ENCODE assay signal across 9 cellular contexts in genomic region chr7:94449151-94449725, GRCh38. TPM values are rescaled to one million over a fixed set of nuclear protein-coding genes. Genes with fewer than 3 reads are reported as not detected.
A peak's percentile ranks its signal among the peaks of the same experiment; 100 is the strongest.
DNase-seq lines count a peak whose midpoint lies in the region; ATAC-seq and TF ChIP-seq lines count a peak whose summit lies in the region.
"Had no signal": no experiment of that assay in that cellular context is flagged by ENCODE, and none has a peak within 500 bp of the region (broad histone marks: within the 10 kb centered on the region; RNA-seq: fewer than 3 reads in every experiment).

No MANE protein-coding gene starts in this region.

- H3K27ac Mint-ChIP-seq in progenitor cell of endocrine pancreas = no peak overlapping the region
- H3K27ac Mint-ChIP-seq: T-cell had no signal

- H3K4me3 Mint-ChIP-seq in progenitor cell of endocrine pancreas (ENCODE audit: low read depth) = no peak overlapping the region
- H3K4me3 Mint-ChIP-seq: T-cell had no signal

- ATAC-seq in GM21390 (IDR thresholded peaks at IDR 0.05; ENCODE audit: unreplicated experiment) = peak; percentile 74

- H3K36me3 Mint-ChIP-seq in progenitor cell of endocrine pancreas (ENCODE audit: insufficient read depth) = no peaks in the 10 kb centered on the region
- H3K36me3 Mint-ChIP-seq: T-cell had no signal

- TF ChIP-seq CTCF in fibroblast of mammary gland (conservative IDR thresholded peaks at IDR 0.05; ENCODE audit: control insufficient read depth, insufficient read depth, low read depth, low read length) (peak; percentile 68), progenitor cell of endocrine pancreas (IDR thresholded peaks at IDR 0.05; ENCODE audit: unreplicated experiment) (peak; percentile 60)

- H3K4me1 Mint-ChIP-seq in progenitor cell of endocrine pancreas (ENCODE audit: low read depth) = peaks cover 30% of the 10 kb centered on the region
- H3K4me1 Mint-ChIP-seq: T-cell had no signal

- no peaks in the 10 kb centered on the region for H3K9me3 Mint-ChIP-seq in progenitor cell of endocrine pancreas (ENCODE audit: low read depth)
- H3K9me3 Mint-ChIP-seq: T-cell had no signal

- DNase-seq in DMS153 (lab: John Stamatoyannopoulos, UW) (peak; percentile 26), LoVo (ENCODE audit: low spot score) (peak; percentile 60), SHP77 treated with DMSO at 0.1 percent for 48 hours (lab: John Stamatoyannopoulos, UW) (peak; percentile 55), fibroblast of mammary gland (ENCODE audit: low read depth) (peak; percentile 64), progenitor cell of endocrine pancreas (ENCODE audit: low spot score, unreplicated experiment) (no peak), HuH-7.5 (ENCODE audit: low spot score) (no peak), retina (no peak)
- DNase-seq: T-cell had no signal

- H3K4me3 ChIP-seq in fibroblast of mammary gland (ENCODE audit: control insufficient read depth, low read depth, low read length) = no peak overlapping the region

- H3K27me3 Mint-ChIP-seq in progenitor cell of endocrine pancreas = no peaks in the 10 kb centered on the region

RNA-seq across cellular contexts. Expression of gene COL1A2, which starts 54.5 kb away (rescaled TPM):
- 14.8 and 26.2 TPM in 2 replicates for total RNA-seq in progenitor cell of endocrine pancreas

Comparison
In these comparisons a context has a peak if more than half of its experiments do, and no peak if none do; other contexts are left out.
1. DNase-seq: peak in DMS153 (single experiment), LoVo (single experiment), SHP77 treated with DMSO at 0.1 percent for 48 hours (single experiment) and fibroblast of mammary gland (single experiment); none in progenitor cell of endocrine pancreas (single experiment), HuH-7.5 (single experiment) and retina (single experiment).